In the genomic region with DNA sequence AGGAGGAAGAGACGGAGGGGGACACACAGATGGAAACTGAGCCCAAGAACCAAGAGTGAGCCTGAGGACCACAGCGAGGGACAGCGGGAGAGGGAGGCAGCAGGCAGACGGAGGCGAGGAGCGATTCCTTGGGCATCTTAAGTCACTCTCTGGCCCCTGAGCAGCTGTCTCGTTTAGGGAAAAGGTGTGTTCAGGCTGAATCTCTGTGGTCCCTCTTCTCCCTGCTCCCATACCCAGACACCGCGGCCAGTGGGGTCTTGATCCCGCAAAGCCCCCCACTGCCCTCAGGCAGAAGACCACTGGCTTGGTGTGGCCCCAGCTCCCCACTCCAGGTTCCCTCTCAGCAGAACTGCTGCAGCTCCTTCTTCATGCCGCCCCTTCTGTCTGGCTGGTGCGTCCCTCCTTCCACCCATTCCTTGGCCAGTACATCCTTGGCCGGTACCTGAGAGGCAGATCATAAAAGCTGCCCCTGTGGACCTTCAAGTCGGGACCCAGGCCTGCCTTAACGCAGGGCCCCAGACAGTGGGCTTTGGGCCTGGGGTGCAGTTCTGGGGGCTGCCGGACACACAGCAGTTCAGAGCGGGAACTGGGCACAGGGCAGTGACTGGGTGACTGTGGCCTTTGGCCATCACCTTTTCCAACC, we compare ENCODE assay signal across 10 cellular contexts. TPM values are rescaled to one million over a fixed set of nuclear protein-coding genes. Genes with fewer than 3 reads are reported as not detected.
DNase-seq lines count a peak whose midpoint lies in the region; ATAC-seq, FAIRE-seq and TF ChIP-seq lines count a peak whose summit lies in the region.
"Had no signal": no experiment of that assay in that cellular context is flagged by ENCODE, and none has a peak within 500 bp of the region (broad histone marks: within the 10 kb centered on the region; RNA-seq: fewer than 3 reads in every experiment).

No MANE protein-coding gene starts in this region.

- H3K27ac ChIP-seq in adipose tissue (ENCODE audit: low read depth, low read length), result peak overlapping the region; percentile 84
- peak overlapping the region in 1 of 2 donors; percentile 63 for H3K27ac ChIP-seq in kidney (ENCODE audit: low read depth in 2 of 2, low read length in 2 of 2)
- H3K27ac ChIP-seq in PC-3 (ENCODE audit: low read length), result no peak overlapping the region

- WGBS in adipose tissue, 3 donors, result 67 to 85% (median 69%) methylated on average over 15 to 17 of the region's 17 CpGs

- H3K4me3 Mint-ChIP-seq in stimulated activated effector memory CD8-positive, alpha-beta T cell treated with anti-CD3 and anti-CD28 coated beads, Interleukin-12 subunit alpha, Interleukin-12 subunit beta, amount 100 ng/mL, for 72 hours, result peak overlapping the region; percentile 94
- H3K4me3 Mint-ChIP-seq: GM23338 had no signal

- no peaks in the 10 kb centered on the region for H3K27me3 ChIP-seq in PC-3 (ENCODE audit: low read length)

- H3K27ac Mint-ChIP-seq in stimulated activated effector memory CD8-positive, alpha-beta T cell treated with anti-CD3 and anti-CD28 coated beads, Interleukin-12 subunit alpha, Interleukin-12 subunit beta, amount 100 ng/mL, for 72 hours, result peak overlapping the region; percentile 96
- H3K27ac Mint-ChIP-seq: GM23338 had no signal

- H3K9me3 ChIP-seq in kidney (ENCODE audit: control insufficient read depth in 1 of 2, low read length in 2 of 2) (no peaks in the 10 kb centered on the region), PC-3 (ENCODE audit: low read length) (no peaks in the 10 kb centered on the region)

- H3K79me2 ChIP-seq in PC-3 (ENCODE audit: low read length), result peaks cover 6% of the 10 kb centered on the region

- peak; percentile 3 for ATAC-seq in GM21576 (IDR thresholded peaks at IDR 0.05; ENCODE audit: unreplicated experiment)
- ATAC-seq in stimulated activated effector memory CD8-positive, alpha-beta T cell treated with anti-CD3 and anti-CD28 coated beads, Interleukin-12 subunit alpha, Interleukin-12 subunit beta, amount 100 ng/mL, for 72 hours, result no peak
- no peak for ATAC-seq in PC-3

- FAIRE-seq in kidney (lab: Jason Lieb, UNC), result no peak

- BruUV-seq in PC-3 (replicated peaks; lab: Mats Ljungman, UMichigan), result no TSS peak

- no peaks in the 10 kb centered on the region for H3K9me2 ChIP-seq in PC-3 (replicated peaks; ENCODE audit: low read length)

- H4K20me1 ChIP-seq in PC-3 (ENCODE audit: low read length), result no peaks in the 10 kb centered on the region

- intact Hi-C loops in kidney (cut with DNase I), result no loop called here
- intact Hi-C loops in PC-3 (cut with micrococcal nuclease), result no loop called here

- CTCF ChIA-PET in PC-3 (lab: Charles Lee), result no interaction called here

- H3K9ac ChIP-seq in kidney (ENCODE audit: low read length in 2 of 2) (peak overlapping the region in 1 of 2 donors; percentile 34), PC-3 (ENCODE audit: low read length) (no peak overlapping the region)

- no peak overlapping the region for H3K4me2 ChIP-seq in PC-3 (ENCODE audit: low read length)
- H3K4me2 ChIP-seq: GM23338 had no signal

- peaks cover 90% of the 10 kb centered on the region for H3K4me1 Mint-ChIP-seq in stimulated activated effector memory CD8-positive, alpha-beta T cell treated with anti-CD3 and anti-CD28 coated beads, Interleukin-12 subunit alpha, Interleukin-12 subunit beta, amount 100 ng/mL, for 72 hours

- peaks cover 84% of the 10 kb centered on the region for H3K36me3 Mint-ChIP-seq in stimulated activated effector memory CD8-positive, alpha-beta T cell treated with anti-CD3 and anti-CD28 coated beads, Interleukin-12 subunit alpha, Interleukin-12 subunit beta, amount 100 ng/mL, for 72 hours

- POLR2A ChIA-PET in PC-3 (lab: Charles Lee; ENCODE audit: unreplicated experiment), result no interaction called here

- peak; percentile 73 for DNase-seq in kidney
- no peak for DNase-seq in stimulated activated effector memory CD8-positive, alpha-beta T cell treated with anti-CD3 and anti-CD28 coated beads, Interleukin-12 subunit alpha, Interleukin-12 subunit beta, amount 100 ng/mL, for 72 hours (ENCODE audit: low spot score in 2 of 2)
- no peak for DNase-seq in medulla oblongata (ENCODE audit: extremely low spot score)
- DNase-seq in ecto neural progenitor cell (ENCODE audit: low spot score), result no peak
- DNase-seq in HUDEP-2 (lab: John Stamatoyannopoulos, UW; ENCODE audit: unreplicated experiment in 76 of 76), result no peak
- DNase-seq in PC-3, result no peak
- DNase-seq: Karpas-422 had no signal

- no peak overlapping the region for H2AFZ ChIP-seq in PC-3 (ENCODE audit: low read length)
- H2AFZ ChIP-seq: GM23338 had no signal

- no peaks in the 10 kb centered on the region for H3K9me3 Mint-ChIP-seq in stimulated activated effector memory CD8-positive, alpha-beta T cell treated with anti-CD3 and anti-CD28 coated beads, Interleukin-12 subunit alpha, Interleukin-12 subunit beta, amount 100 ng/mL, for 72 hours
- H3K9me3 Mint-ChIP-seq: GM23338 had no signal

- peak overlapping the region in 1 of 2 donors; percentile 37 for H3K4me3 ChIP-seq in kidney (ENCODE audit: low read length in 2 of 2)
- H3K4me3 ChIP-seq in PC-3 (ENCODE audit: low read length), result no peak overlapping the region
- H3K4me3 ChIP-seq: GM23338 had no signal

- peaks cover 3 to 17% of the 10 kb centered on the region in 2 donors for H3K4me1 ChIP-seq in kidney (ENCODE audit: control insufficient read depth in 1 of 2, insufficient read depth in 1 of 2, low read depth in 1 of 2, low read length in 2 of 2)
- H3K4me1 ChIP-seq in PC-3 (ENCODE audit: insufficient read depth, low read length), result no peaks in the 10 kb centered on the region

- H3F3A ChIP-seq in PC-3 (ENCODE audit: low read length, unreplicated experiment), result no peaks in the 10 kb centered on the region

- H3K36me3 ChIP-seq in kidney (ENCODE audit: control insufficient read depth in 1 of 2, insufficient read depth in 2 of 2, low read length in 2 of 2) (no peaks in the 10 kb centered on the region), PC-3 (ENCODE audit: low read depth, low read length) (no peaks in the 10 kb centered on the region)

- TF ChIP-seq CTCF in kidney (IDR thresholded peaks at IDR 0.05; ENCODE audit: borderline replicate concordance, extremely low read depth, insufficient read depth), result no peak
- no peak for TF ChIP-seq CTCF in PC-3 (conservative IDR thresholded peaks at IDR 0.05; ENCODE audit: low read depth, low read length)

RNA-seq across cellular contexts. Expression of gene RALGDS, which starts 5.8 kb away (rescaled TPM):
- polyA plus RNA-seq in adipose tissue (10 to 100 TPM; 31.0 to 98.2 (median 68.8) TPM), kidney (ENCODE audit: insufficient read depth, low read depth, low replicate concordance) (13.0 TPM)
- total RNA-seq in kidney (43.3 TPM), PC-3 (2014; rRNA removed) (30.5 and 32.2 TPM in 2 replicates)

RNA-seq across cellular contexts. Expression of gene GBGT1, which starts 36.9 kb away (rescaled TPM):
- polyA plus RNA-seq in adipose tissue (10 to 100 TPM in 1 of 3 donors, 1 to 10 TPM in 2; 2.6 to 10.7 (median 9.9) TPM), kidney (ENCODE audit: insufficient read depth, low read depth, low replicate concordance) (7.9 TPM)
- total RNA-seq in kidney (21.6 TPM), PC-3 (2014; rRNA removed) (not detected in 2 replicates)

Comparison
In these comparisons a context has a peak if more than half of its experiments do, and no peak if none do; other contexts are left out.
1. RNA of gene GBGT1, which starts 36.9 kb away (total RNA-seq): 21.6 TPM in kidney (single experiment); not detected in PC-3; every median in the first group is over 10 times any median in the second.